8 cellular contexts compared by ENCODE assay signal in genomic region chr22:28772633-28773460, GRCh38. TPM values are rescaled to one million over a fixed set of nuclear protein-coding genes. Genes with fewer than 3 reads are reported as not detected.
DNase-seq lines count a peak whose midpoint lies in the region; TF ChIP-seq lines count a peak whose summit lies in the region.

Gene CCDC117, plus strand, starts transcription at chr22:28772695. Its CDS starts 155 bp downstream, at chr22:28772850.

- DNase-seq in GDM1 (lab: John Stamatoyannopoulos, UW) = peak; percentile 91
- peak; percentile 96 for DNase-seq in H9
- DNase-seq in M059J (ENCODE audit: low read depth) = peak; percentile 91
- DNase-seq in activated effector memory CD4-positive, alpha-beta T cell treated with anti-CD3 and anti-CD28 coated beads, Interleukin-2, amount 50 U/mL, for 16 hours = peak; percentile 97
- DNase-seq in fibroblast of the aortic adventitia (ENCODE audit: low read depth) = peak; percentile 96
- peak; percentile 89 for DNase-seq in nephron progenitor cell

- WGBS in H9 (ENCODE audit: extremely low coverage, insufficient read length, low lambda C conversion rate) = no CpG with 5 or more reads among the region's 92 CpGs

- H3K4me1 Mint-ChIP-seq in H9 (peaks cover 9 to 15% of the 10 kb centered on the region in 2 experiments), nephron progenitor cell (peaks cover 14% of the 10 kb centered on the region)
- H3K4me1 Mint-ChIP-seq in stimulated activated naive CD8-positive, alpha-beta T cell treated with anti-CD3 and anti-CD28 coated beads, Interleukin-15, Interleukin-2, amounts not matched to agents 100 ng/mL and 50 ng/mL, for 24 hours (ENCODE audit: low read depth) = peaks cover 30% of the 10 kb centered on the region

- H3K27ac Mint-ChIP-seq in H9 (peak within 1 kb of the TSS; percentile 71 to 94 (median 84)), nephron progenitor cell (peak within 1 kb of the TSS; percentile 98)
- H3K27ac Mint-ChIP-seq in stimulated activated naive CD8-positive, alpha-beta T cell treated with anti-CD3 and anti-CD28 coated beads, Interleukin-15, Interleukin-2, amounts not matched to agents 100 ng/mL and 50 ng/mL, for 24 hours = peak within 1 kb of the TSS; percentile 92

- H3K4me3 Mint-ChIP-seq in H9 = peak within 1 kb of the TSS; percentile 80 to 91
- H3K4me3 Mint-ChIP-seq in nephron progenitor cell = peak within 1 kb of the TSS; percentile 92
- H3K4me3 Mint-ChIP-seq in stimulated activated naive CD8-positive, alpha-beta T cell treated with anti-CD3 and anti-CD28 coated beads, Interleukin-15, Interleukin-2, amounts not matched to agents 100 ng/mL and 50 ng/mL, for 24 hours = peak within 1 kb of the TSS; percentile 91

- H2AK5ac ChIP-seq in H9 (ENCODE audit: insufficient read length, low read length) = no peak within 1 kb of the TSS

- H3K4me3 ChIP-seq in fibroblast of the aortic adventitia (ENCODE audit: low read depth, low read length) = peak within 1 kb of the TSS; percentile 89

- H3K14ac ChIP-seq in H9 (ENCODE audit: insufficient read depth, low read length) = peak within 1 kb of the TSS; percentile 80

- peak within 1 kb of the TSS; percentile 75 for H3K9ac ChIP-seq in H9 (ENCODE audit: extremely low read depth, insufficient read length, low read length)

- no peaks in the 10 kb centered on the region for H3K27me3 Mint-ChIP-seq in H9 (ENCODE audit: low read depth)
- peaks cover 6% of the 10 kb centered on the region for H3K27me3 Mint-ChIP-seq in nephron progenitor cell (ENCODE audit: low read depth, poor library complexity)
- no peaks in the 10 kb centered on the region for H3K27me3 Mint-ChIP-seq in stimulated activated naive CD8-positive, alpha-beta T cell treated with anti-CD3 and anti-CD28 coated beads, Interleukin-15, Interleukin-2, amounts not matched to agents 100 ng/mL and 50 ng/mL, for 24 hours

- no peak within 1 kb of the TSS for H4K91ac ChIP-seq in H9 (ENCODE audit: insufficient read length, low read depth, low read length)

- no peaks in the 10 kb centered on the region for H4K20me1 ChIP-seq in H9 (ENCODE audit: control insufficient read depth, insufficient read depth, insufficient read length)

- H3K18ac ChIP-seq in H9 (ENCODE audit: insufficient read length, low read depth, low read length) = no peak within 1 kb of the TSS

- no peak within 1 kb of the TSS for H3K23ac ChIP-seq in H9 (ENCODE audit: insufficient read length, low read depth, low read length)

- H2BK12ac ChIP-seq in H9 (ENCODE audit: insufficient read length, low read depth, low read length) = no peak within 1 kb of the TSS

- no peak within 1 kb of the TSS for H3T11ph ChIP-seq in H9 (ENCODE audit: low read length)

- H3K9me3 ChIP-seq in H9 (ENCODE audit: control insufficient read depth, low read depth, low read length) = no peaks in the 10 kb centered on the region

- peaks cover 3% of the 10 kb centered on the region for H3K79me1 ChIP-seq in H9 (ENCODE audit: insufficient read depth, low read depth, low read length, poor library complexity, severe bottlenecking)

- H2BK5ac ChIP-seq in H9 (ENCODE audit: insufficient read length, low read length) = no peak within 1 kb of the TSS

- no peak within 1 kb of the TSS for H2BK15ac ChIP-seq in H9 (ENCODE audit: low read depth, low read length)

- H3K36me3 Mint-ChIP-seq in H9 (ENCODE audit: insufficient read depth in 1 of 3, low read depth in 3 of 3) (peaks cover 20 to 41% (median 37%) of the 10 kb centered on the region in 3 experiments; a peak in 6 of 7 replicates), nephron progenitor cell (ENCODE audit: low read depth) (peaks cover 43% of the 10 kb centered on the region)
- peaks cover 26% of the 10 kb centered on the region for H3K36me3 Mint-ChIP-seq in stimulated activated naive CD8-positive, alpha-beta T cell treated with anti-CD3 and anti-CD28 coated beads, Interleukin-15, Interleukin-2, amounts not matched to agents 100 ng/mL and 50 ng/mL, for 24 hours (ENCODE audit: low read depth)

- no peak within 1 kb of the TSS for H2BK120ac ChIP-seq in H9 (ENCODE audit: low read depth, low read length, poor library complexity, severe bottlenecking)

- peak; percentile 84 for TF ChIP-seq POLR2A in Raji (IDR thresholded peaks at IDR 0.05; ENCODE audit: insufficient read depth, low read depth, low read length)

- H3K4ac ChIP-seq in H9 (ENCODE audit: low read depth, low read length) = no peak within 1 kb of the TSS

- no peak within 1 kb of the TSS for H4K8ac ChIP-seq in H9 (replicated peaks; ENCODE audit: insufficient read length, low read depth, low read length)

- no peak within 1 kb of the TSS for H3K27ac ChIP-seq in H9 (ENCODE audit: insufficient read length, low read depth, low read length)

- H2BK20ac ChIP-seq in H9 (ENCODE audit: low read depth, low read length, poor library complexity, severe bottlenecking) = no peak within 1 kb of the TSS

- peak within 1 kb of the TSS; percentile 93 for H3K4me2 ChIP-seq in H9 (ENCODE audit: insufficient read depth, insufficient read length, low read length)

- no peaks in the 10 kb centered on the region; the same call in 1 of the 2 replicates for H3K79me2 ChIP-seq in H9 (ENCODE audit: insufficient read depth, low read length)

- H3K27me3 ChIP-seq in H9 (ENCODE audit: insufficient read depth, low read length) = no peaks in the 10 kb centered on the region

- peak; percentile 42; the same call in 2 of the 3 replicates for TF ChIP-seq CTCF in H9 (conservative IDR thresholded peaks at IDR 0.05)
- peak; percentile 20 for TF ChIP-seq CTCF in fibroblast of the aortic adventitia (IDR thresholded peaks at IDR 0.05; ENCODE audit: insufficient read depth, low read length)
- TF ChIP-seq CTCF in nephron progenitor cell (IDR thresholded peaks at IDR 0.05) = no peak

- no peaks in the 10 kb centered on the region for H3K23me2 ChIP-seq in H9 (ENCODE audit: insufficient read length, low read depth, low read length, poor library complexity, severe bottlenecking)

- no peak within 1 kb of the TSS for H4K5ac ChIP-seq in H9 (ENCODE audit: insufficient read length, low read depth, low read length)

- H3K4me1 ChIP-seq in H9 (ENCODE audit: insufficient read depth, low read length) = no peaks in the 10 kb centered on the region

- H3K9me3 Mint-ChIP-seq in H9 (peaks cover 1 to 9% of the 10 kb centered on the region in 2 experiments; a peak in 4 of 5 replicates), nephron progenitor cell (peaks cover 17% of the 10 kb centered on the region)
- H3K9me3 Mint-ChIP-seq in stimulated activated naive CD8-positive, alpha-beta T cell treated with anti-CD3 and anti-CD28 coated beads, Interleukin-15, Interleukin-2, amounts not matched to agents 100 ng/mL and 50 ng/mL, for 24 hours = no peaks in the 10 kb centered on the region

- no peak within 1 kb of the TSS for H3K56ac ChIP-seq in H9 (ENCODE audit: insufficient read length, low read depth, low read length)

- H2AFZ ChIP-seq in H9 (ENCODE audit: low read length) = peak within 1 kb of the TSS; percentile 32

RNA-seq across cellular contexts. Expression of gene CCDC117, which starts in this region (rescaled TPM):
- total RNA-seq in H9 (2021) (40.0 and 41.4 TPM in 2 replicates), fibroblast of the aortic adventitia (ENCODE audit: low replicate concordance) (23.0 and 38.3 TPM in 2 replicates)
- 24.4 and 35.2 TPM in 2 replicates for total RNA-seq in M059J (2014; rRNA removed; shearing (Covaris generic))
